27 cellular contexts compared by ENCODE assay signal in the genomic region with DNA sequence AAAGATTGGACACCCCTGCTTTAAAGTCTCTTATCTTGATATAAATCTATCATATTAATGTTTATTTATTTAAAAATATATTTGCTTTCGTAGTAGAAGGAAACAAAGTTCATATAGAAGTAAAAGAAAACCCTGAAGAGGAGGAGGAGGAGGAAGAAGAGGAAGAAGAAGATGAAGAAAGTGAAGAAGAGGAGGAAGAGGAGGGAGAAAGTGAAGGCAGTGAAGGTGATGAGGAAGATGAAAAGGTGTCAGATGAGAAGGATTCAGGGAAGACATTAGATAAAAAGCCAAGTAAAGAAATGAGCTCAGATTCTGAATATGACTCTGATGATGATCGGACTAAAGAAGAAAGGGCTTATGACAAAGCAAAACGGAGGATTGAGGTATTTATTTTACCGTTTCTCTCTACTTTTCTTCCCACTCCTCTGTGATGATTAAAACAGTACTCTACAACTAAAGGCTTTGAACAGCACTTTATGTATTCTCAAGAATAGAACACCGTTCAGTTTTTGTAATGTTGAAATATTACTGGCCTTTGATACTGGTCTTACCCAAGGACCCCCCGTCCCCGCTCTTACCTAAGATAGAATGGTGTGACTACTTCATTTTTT.
"Had no signal": no experiment of that assay in that cellular context is flagged by ENCODE, and none has a peak within 500 bp of the region (broad histone marks: within the 10 kb centered on the region; RNA-seq: fewer than 3 reads in every experiment).

No MANE protein-coding gene starts in this region.

- FAIRE-seq: islet of Langerhans, small intestine had no signal

- H3K9me3 ChIP-seq: adrenal gland, body of pancreas, gastrocnemius medialis, ovary, prostate gland, sigmoid colon, suprapubic skin, tibial artery, upper lobe of right lung had no signal

- H3K9me3 Mint-ChIP-seq: effector memory CD8-positive, alpha-beta T cell had no signal

- ATAC-seq: activated CD8-positive, alpha-beta T cell treated with anti-CD3 and anti-CD28 coated beads for 36 hours; body of pancreas; effector memory CD8-positive, alpha-beta T cell; gastrocnemius medialis; stimulated activated memory B cell treated with anti-CD40 and anti-IgM and Interleukin-4, amounts not matched to agents 10 μg/mL and 1 μg/mL and 100 μg/mL, for 72 hours; upper lobe of right lung had no signal

- DNase-seq: activated CD4-positive, alpha-beta T cell treated with anti-CD3 and anti-CD28 coated beads for 48 hours; activated CD8-positive, alpha-beta T cell treated with anti-CD3 and anti-CD28 coated beads for 36 hours; activated gamma-delta T cell treated with Interleukin-2 at 50 U/mL for 16 hours; activated naive CD8-positive, alpha-beta T cell treated with anti-CD3 and anti-CD28 coated beads for 36 hours; adrenal gland; aorta; body of pancreas; cerebellar nuclear complex; effector memory CD8-positive, alpha-beta T cell; erythroblast; gastrocnemius medialis; glutamatergic neuron; left ventricle myocardium inferior; naive B cell; ovary; retina; sigmoid colon; small intestine; stimulated activated CD4-positive, alpha-beta T cell treated with anti-CD3 and anti-CD28 coated beads, Interleukin-4, amount 100 ng/mL, for 24 hours; T-helper 9 cell; tibial artery; upper lobe of right lung had no signal

- H3K4me3 Mint-ChIP-seq: activated CD8-positive, alpha-beta T cell treated with anti-CD3 and anti-CD28 coated beads for 36 hours; activated naive CD8-positive, alpha-beta T cell treated with anti-CD3 and anti-CD28 coated beads for 36 hours; activated T-helper 1 cell treated with anti-CD3 and anti-CD28 coated beads, Interleukin-12 subunit alpha, Interleukin-12 subunit beta, Interleukin-2, Interleukin-4 antibody, amounts not matched to agents 30 ng/mL and 10 ng/mL and 1 ng/mL, durations not matched to agents 14 hours and 24 hours and 36 hours; effector memory CD8-positive, alpha-beta T cell; naive B cell; stimulated activated memory B cell treated with anti-CD40 and anti-IgM and Interleukin-4, amounts not matched to agents 10 μg/mL and 1 μg/mL and 100 μg/mL, for 72 hours had no signal

- H3K27me3 Mint-ChIP-seq: activated CD8-positive, alpha-beta T cell treated with anti-CD3 and anti-CD28 coated beads for 36 hours; activated naive CD8-positive, alpha-beta T cell treated with anti-CD3 and anti-CD28 coated beads for 36 hours; effector memory CD8-positive, alpha-beta T cell; naive B cell; stimulated activated memory B cell treated with anti-CD40 and anti-IgM and Interleukin-4, amounts not matched to agents 10 μg/mL and 1 μg/mL and 100 μg/mL, for 72 hours had no signal

- H3K27ac Mint-ChIP-seq: activated naive CD8-positive, alpha-beta T cell treated with anti-CD3 and anti-CD28 coated beads for 36 hours; activated T-helper 1 cell treated with anti-CD3 and anti-CD28 coated beads, Interleukin-12 subunit alpha, Interleukin-12 subunit beta, Interleukin-2, Interleukin-4 antibody, amounts not matched to agents 30 ng/mL and 10 ng/mL and 1 ng/mL, durations not matched to agents 14 hours and 24 hours and 36 hours; stimulated activated memory B cell treated with anti-CD40 and anti-IgM and Interleukin-4, amounts not matched to agents 10 μg/mL and 1 μg/mL and 100 μg/mL, for 72 hours had no signal

- H3K4me1 Mint-ChIP-seq: naive B cell had no signal
